ENCODE assay signal across 18 cellular contexts in the genomic region with DNA sequence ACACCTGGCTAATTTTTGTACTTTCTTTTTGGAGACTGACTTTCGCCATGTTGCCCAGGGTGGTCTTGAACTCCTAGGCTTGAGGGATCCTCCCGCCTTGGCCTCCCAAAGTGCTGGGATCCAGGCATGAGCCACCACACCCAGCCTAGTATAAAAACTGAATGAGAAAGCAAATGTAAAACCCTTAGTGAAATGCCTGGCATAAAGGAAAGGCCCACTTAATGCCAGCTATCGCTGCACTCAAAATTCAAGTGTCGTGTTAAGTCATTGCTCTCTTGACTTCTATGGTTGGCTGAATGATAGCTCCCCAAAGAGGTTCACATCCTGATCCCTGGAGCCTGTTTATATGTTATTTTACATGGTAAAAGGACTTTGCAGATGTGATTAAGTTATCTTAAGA. TPM values are rescaled to one million over a fixed set of nuclear protein-coding genes. Genes with fewer than 3 reads are reported as not detected.
A peak's percentile ranks its signal among the peaks of the same experiment; 100 is the strongest.
DNase-seq lines count a peak whose midpoint lies in the region; ATAC-seq, FAIRE-seq and TF ChIP-seq lines count a peak whose summit lies in the region.
"Had no signal": no experiment of that assay in that cellular context is flagged by ENCODE, and none has a peak within 500 bp of the region (broad histone marks: within the 10 kb centered on the region; RNA-seq: fewer than 3 reads in every experiment).

No MANE protein-coding gene starts in this region.

- POLR2A ChIA-PET in activated CD4-positive, alpha-beta memory T cell treated with anti-CD3 and anti-CD28 coated beads, Interleukin-2, amount 10 ng/mL, durations not matched to agents 7 days and 5 days (lab: Charles Lee): interaction anchor here (2.4 kb wide), 1 partner anchor 53 kb away, joined by 5 read pairs; no protein-coding TSS in a partner anchor

- peak; percentile 63 for ATAC-seq in Right ventricle myocardium superior (ENCODE audit: poor library complexity)
- ATAC-seq: CD8-positive, alpha-beta T cell; HCT116; HepG2 had no signal

- H3K27ac ChIP-seq in esophagus squamous epithelium (peak overlapping the region in 3 of 4 donors; percentile 21 to 85 (median 80)), muscle layer of duodenum (ENCODE audit: low read length) (peak overlapping the region; percentile 2)

- H3K4me1 ChIP-seq in esophagus squamous epithelium: peaks cover 16 to 52% (median 32%) of the 10 kb centered on the region in 3 donors
- H3K4me1 ChIP-seq in muscle layer of duodenum (ENCODE audit: control insufficient read depth in 1 of 2, insufficient read depth in 2 of 2, low read length in 2 of 2): peaks cover 4 to 16% of the 10 kb centered on the region in 2 donors

- no peaks in the 10 kb centered on the region for H3K9me3 Mint-ChIP-seq in activated CD4-positive, alpha-beta memory T cell treated with anti-CD3 and anti-CD28 coated beads, Interleukin-2, amount 10 ng/mL, durations not matched to agents 7 days and 5 days
- H3K9me3 Mint-ChIP-seq: CD8-positive, alpha-beta T cell had no signal

- H3K4me3 Mint-ChIP-seq in activated CD4-positive, alpha-beta memory T cell treated with anti-CD3 and anti-CD28 coated beads, Interleukin-2, amount 10 ng/mL, durations not matched to agents 7 days and 5 days: no peak overlapping the region
- H3K4me3 Mint-ChIP-seq: CD14-positive monocyte; CD8-positive, alpha-beta T cell had no signal

- H3K27me3 Mint-ChIP-seq in activated CD4-positive, alpha-beta memory T cell treated with anti-CD3 and anti-CD28 coated beads, Interleukin-2, amount 10 ng/mL, durations not matched to agents 7 days and 5 days: peaks cover 7% of the 10 kb centered on the region

- H3K4me3 ChIP-seq in esophagus squamous epithelium (no peak overlapping the region), muscle layer of duodenum (ENCODE audit: low read depth in 1 of 2, low read length in 2 of 2) (no peak overlapping the region)

- H3K4me1 Mint-ChIP-seq in activated CD4-positive, alpha-beta memory T cell treated with anti-CD3 and anti-CD28 coated beads, Interleukin-2, amount 10 ng/mL, durations not matched to agents 7 days and 5 days: no peaks in the 10 kb centered on the region

- no peak for TF ChIP-seq POLR2A in esophagus squamous epithelium (IDR thresholded peaks at IDR 0.05)

- FAIRE-seq in frontal cortex (lab: Jason Lieb, UNC): no peak
- FAIRE-seq: A204.1, D721Med, GM18507, H54, HepG2, HTR-8/SVneo had no signal

- TF ChIP-seq CTCF in esophagus squamous epithelium (IDR thresholded peaks at IDR 0.05): no peak

- WGBS in esophagus squamous epithelium, 2 donors: 80 to 97% methylated on average over 4 of the region's 4 CpGs

- H3K27ac Mint-ChIP-seq in activated CD4-positive, alpha-beta memory T cell treated with anti-CD3 and anti-CD28 coated beads, Interleukin-2, amount 10 ng/mL, durations not matched to agents 7 days and 5 days: no peak overlapping the region
- H3K27ac Mint-ChIP-seq: CD14-positive monocyte; CD8-positive, alpha-beta T cell had no signal

- no peaks in the 10 kb centered on the region for H3K9me3 ChIP-seq in esophagus squamous epithelium
- no peaks in the 10 kb centered on the region for H3K9me3 ChIP-seq in muscle layer of duodenum (ENCODE audit: control insufficient read depth in 1 of 2, low read length in 2 of 2)

- H3K27me3 ChIP-seq in esophagus squamous epithelium (no peaks in the 10 kb centered on the region), muscle layer of duodenum (ENCODE audit: low read depth, low read length) (no peaks in the 10 kb centered on the region)

- CTCF ChIA-PET in activated CD4-positive, alpha-beta memory T cell treated with anti-CD3 and anti-CD28 coated beads, Interleukin-2, amount 10 ng/mL, durations not matched to agents 7 days and 5 days (lab: Charles Lee): no interaction called here

- no peaks in the 10 kb centered on the region for H3K36me3 Mint-ChIP-seq in activated CD4-positive, alpha-beta memory T cell treated with anti-CD3 and anti-CD28 coated beads, Interleukin-2, amount 10 ng/mL, durations not matched to agents 7 days and 5 days (ENCODE audit: low read depth)
- H3K36me3 Mint-ChIP-seq: CD14-positive monocyte; CD8-positive, alpha-beta T cell had no signal

- H3K36me3 ChIP-seq in esophagus squamous epithelium (no peaks in the 10 kb centered on the region), muscle layer of duodenum (ENCODE audit: control insufficient read depth in 1 of 2, insufficient read depth in 2 of 2, low read length in 2 of 2) (no peaks in the 10 kb centered on the region)

- DNase-seq in Right ventricle myocardium superior: no peak
- no peak for DNase-seq in cardiac septum (ENCODE audit: low spot score)
- no peak for DNase-seq in esophagus squamous epithelium (lab: John Stamatoyannopoulos, UW)
- no peak for DNase-seq in frontal cortex (ENCODE audit: low spot score in 2 of 2)
- DNase-seq in activated CD4-positive, alpha-beta memory T cell treated with anti-CD3 and anti-CD28 coated beads, Interleukin-2, amount 10 ng/mL, durations not matched to agents 7 days and 5 days: no peak
- no peak for DNase-seq in AG20443 (ENCODE audit: low spot score)
- DNase-seq: CD8-positive, alpha-beta T cell; COR-L47; DMS153 had no signal

- intact Hi-C loops in Right ventricle myocardium superior (cut with DNase I) (no loop called here), cardiac septum (cut with DNase I) (no loop called here), esophagus squamous epithelium (cut with DNase I) (no loop called here)

RNA-seq across cellular contexts. Expression of gene PNRC1, which starts 54.4 kb away (rescaled TPM):
- total RNA-seq in Right ventricle myocardium superior (121 TPM), cardiac septum (211 TPM), esophagus squamous epithelium (100 to 1,000 TPM in 1 of 4 donors, 10 to 100 TPM in 3; 55.0 to 168 (median 85.4) TPM), frontal cortex (72.6 TPM)
- total RNA-seq in activated CD4-positive, alpha-beta memory T cell treated with anti-CD3 and anti-CD28 coated beads, Interleukin-2, amount 10 ng/mL, durations not matched to agents 7 days and 5 days: 100 to 1,000 TPM; 130 to 131 TPM
